8 cellular contexts compared by ENCODE assay signal in the genomic region with DNA sequence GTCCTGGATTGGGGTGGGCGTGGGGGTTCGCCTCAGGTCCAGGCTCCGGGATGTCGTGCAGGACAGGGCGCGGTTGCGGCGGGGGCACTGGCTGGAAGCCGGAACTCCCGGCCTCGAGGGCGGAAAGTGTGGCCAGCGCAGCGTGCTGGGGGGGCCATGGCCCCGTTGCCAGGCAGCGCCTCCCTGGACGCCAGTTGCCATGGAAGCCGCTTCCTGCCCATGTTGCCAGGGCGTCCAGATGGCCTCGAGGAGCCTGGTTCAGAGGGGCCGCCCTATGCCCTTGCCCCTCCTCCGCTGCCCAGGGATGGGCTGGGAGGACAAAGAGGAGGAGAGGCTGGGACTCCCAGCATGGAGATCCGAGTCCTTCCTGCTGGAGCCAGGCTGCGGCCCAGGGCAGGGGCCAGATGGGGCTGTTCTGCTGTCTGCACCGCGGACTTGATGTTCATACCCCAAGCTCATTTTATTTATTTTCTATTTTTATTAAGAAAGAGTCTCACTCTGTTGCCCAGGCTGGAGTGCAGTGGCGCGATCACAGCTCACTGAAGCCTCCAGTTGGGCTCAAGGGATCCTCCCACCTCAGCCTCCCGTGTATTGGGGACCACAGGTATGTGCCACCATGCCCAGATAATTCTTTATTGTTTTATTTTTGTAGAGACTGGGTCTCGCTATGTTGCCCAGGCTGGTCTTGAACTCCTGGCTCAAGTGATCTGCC. TPM values are rescaled to one million over a fixed set of nuclear protein-coding genes. Genes with fewer than 3 reads are reported as not detected.
DNase-seq lines count a peak whose midpoint lies in the region; ATAC-seq, FAIRE-seq and TF ChIP-seq lines count a peak whose summit lies in the region.

No MANE protein-coding gene starts in this region.

- H3K4me1 ChIP-seq in left lung, result peaks cover 0 to 7% of the 10 kb centered on the region in 2 donors

- peak; percentile 96 for DNase-seq in DMS 273 (lab: John Stamatoyannopoulos, UW; ENCODE audit: unreplicated experiment)
- peak; percentile 80 for DNase-seq in NCI-H146 treated with DMSO at 0.1 percent for 48 hours (lab: John Stamatoyannopoulos, UW; ENCODE audit: unreplicated experiment)
- peak in 49 of 58 donors; percentile 11 to 78 (median 57) for DNase-seq in anterior cingulate cortex (lab: John Stamatoyannopoulos, UW)
- peak in 1 of 2 donors; percentile 46 for DNase-seq in left lung
- DNase-seq in GM19239 (ENCODE audit: insufficient read length, low spot score), result no peak
- no peak for DNase-seq in GM10266 (ENCODE audit: extremely low spot score)

- peak; percentile 21 for ATAC-seq in left lung
- ATAC-seq in GM18505 (IDR thresholded peaks at IDR 0.05; ENCODE audit: unreplicated experiment), result no peak
- ATAC-seq in GM19324 (IDR thresholded peaks at IDR 0.05; ENCODE audit: low FRiP score, unreplicated experiment), result no peak

- no peaks in the 10 kb centered on the region for H3K36me3 ChIP-seq in left lung

- FAIRE-seq in GM19239 (lab: Jason Lieb, UNC), result no peak

- H3K27ac ChIP-seq in left lung, result no peak overlapping the region

- TF ChIP-seq POLR2A in GM18505 (IDR thresholded peaks at IDR 0.05; ENCODE audit: borderline replicate concordance, extremely low read depth, insufficient read depth, insufficient read length), result no peak

- TF ChIP-seq CTCF in left lung (IDR thresholded peaks at IDR 0.05) (no peak), GM10266 (IDR thresholded peaks at IDR 0.05; ENCODE audit: control insufficient read depth, insufficient read depth, low read depth, missing control alignments) (no peak)

- H3K4me3 ChIP-seq in left lung, result peak overlapping the region in 1 of 2 donors; percentile 22

- H3K9me3 ChIP-seq in left lung, result no peaks in the 10 kb centered on the region

- H3K27me3 ChIP-seq in left lung, result peaks cover 0 to 31% of the 10 kb centered on the region in 2 donors

- intact Hi-C loops in left lung (cut with DNase I), result loop anchor here (2.0 to 10.0 kb wide), 3 partner anchors 112 to 129 kb away; a partner anchor contains a TSS

RNA-seq across cellular contexts. Expression of a gene that starts 4.6 kb away (rescaled TPM):
- 1 to 10 TPM; 1.1 to 1.4 TPM for total RNA-seq in left lung

RNA-seq across cellular contexts. Expression of a gene that starts 23.9 kb away (rescaled TPM):
- total RNA-seq in left lung, result 10 to 100 TPM; 63.0 to 81.8 TPM

RNA-seq across cellular contexts. Expression of a gene that starts 38.5 kb away (rescaled TPM):
- 10 to 100 TPM; 40.9 to 60.4 TPM for total RNA-seq in left lung

RNA-seq across cellular contexts. Expression of a gene that starts 39.6 kb away (rescaled TPM):
- 100 to 1,000 TPM in 1 of 2 donors, 10 to 100 TPM in 1; 63.7 to 111 TPM for total RNA-seq in left lung

Comparison
In these comparisons a context has a peak if more than half of its experiments do, and no peak if none do; other contexts are left out.
1. DNase-seq: peak in DMS 273 (single experiment), NCI-H146 treated with DMSO at 0.1 percent for 48 hours (single experiment) and anterior cingulate cortex (49 of 58); none in GM19239 (single experiment) and GM10266 (single experiment).